16 cellular contexts compared by ENCODE assay signal in the genomic region with DNA sequence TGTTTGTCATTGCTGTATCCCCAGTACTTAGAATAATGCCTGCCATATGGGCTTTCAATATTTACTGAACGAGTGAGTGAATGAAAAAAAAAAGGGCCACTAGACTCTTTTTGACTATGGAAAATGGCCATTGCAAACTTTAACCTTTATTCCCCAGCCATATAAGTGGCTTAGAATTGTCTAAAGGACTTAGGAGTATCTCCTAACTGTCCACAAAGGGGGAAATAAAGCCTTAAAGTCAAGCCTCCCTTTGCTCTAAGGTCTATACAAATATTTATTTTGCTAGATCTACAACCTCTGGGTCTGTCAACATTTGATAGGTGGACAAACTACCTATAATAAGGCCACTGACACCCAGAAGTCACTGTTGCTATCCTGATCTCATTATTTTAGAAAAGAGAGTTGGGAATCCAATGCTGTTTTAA.
"Had no signal": no experiment of that assay in that cellular context is flagged by ENCODE, and none has a peak within 500 bp of the region (broad histone marks: within the 10 kb centered on the region; RNA-seq: fewer than 3 reads in every experiment).

No MANE protein-coding gene starts in this region.

- FAIRE-seq: endometrium, kidney had no signal

- H3K27ac Mint-ChIP-seq: naive thymus-derived CD8-positive, alpha-beta T cell; stimulated activated memory B cell treated with anti-CD40 and anti-IgM and Interleukin-4, amounts not matched to agents 10 μg/mL and 1 μg/mL and 100 μg/mL, for 72 hours had no signal

- H3K27me3 Mint-ChIP-seq: stimulated activated memory B cell treated with anti-CD40 and anti-IgM and Interleukin-4, amounts not matched to agents 10 μg/mL and 1 μg/mL and 100 μg/mL, for 72 hours had no signal

- H3K36me3 Mint-ChIP-seq: naive thymus-derived CD8-positive, alpha-beta T cell; stimulated activated memory B cell treated with anti-CD40 and anti-IgM and Interleukin-4, amounts not matched to agents 10 μg/mL and 1 μg/mL and 100 μg/mL, for 72 hours had no signal

- H3K4me3 Mint-ChIP-seq: activated T-cell treated with anti-CD3 and anti-CD28 coated beads, Interleukin-2, amount 50 U/mL, for 4 hours; naive thymus-derived CD8-positive, alpha-beta T cell; stimulated activated memory B cell treated with anti-CD40 and anti-IgM and Interleukin-4, amounts not matched to agents 10 μg/mL and 1 μg/mL and 100 μg/mL, for 72 hours had no signal

- ATAC-seq: activated T-cell treated with anti-CD3 and anti-CD28 coated beads, Interleukin-2, amount 50 U/mL, for 4 hours; body of pancreas; heart left ventricle; left lung; naive thymus-derived CD8-positive, alpha-beta T cell; stimulated activated memory B cell treated with anti-CD40 and anti-IgM and Interleukin-4, amounts not matched to agents 10 μg/mL and 1 μg/mL and 100 μg/mL, for 72 hours had no signal

- H3K4me1 Mint-ChIP-seq: stimulated activated memory B cell treated with anti-CD40 and anti-IgM and Interleukin-4, amounts not matched to agents 10 μg/mL and 1 μg/mL and 100 μg/mL, for 72 hours had no signal

- DNase-seq: activated CD4-positive, alpha-beta T cell treated with anti-CD3 and anti-CD28 coated beads for 1 hour; activated CD4-positive, alpha-beta T cell treated with anti-CD3 and anti-CD28 coated beads, Interleukin-2, amount 50 U/mL, for 1 hour; activated naive CD4-positive, alpha-beta T cell treated with anti-CD3 and anti-CD28 coated beads, Interleukin-2, amount 50 U/mL, for 16 hours; activated T-cell treated with anti-CD3 and anti-CD28 coated beads, Interleukin-2, amount 50 U/mL, for 4 hours; anterior cingulate cortex; body of pancreas; heart left ventricle; kidney; left lung; naive thymus-derived CD8-positive, alpha-beta T cell; sigmoid colon; stimulated activated CD4-positive, alpha-beta T cell treated with anti-CD3 and anti-CD28 coated beads, Interleukin-15, amount 100 ng/mL, for 24 hours; trophoblast cell; uterus had no signal

- H3K9me3 Mint-ChIP-seq: activated T-cell treated with anti-CD3 and anti-CD28 coated beads, Interleukin-2, amount 50 U/mL, for 4 hours; naive thymus-derived CD8-positive, alpha-beta T cell; stimulated activated memory B cell treated with anti-CD40 and anti-IgM and Interleukin-4, amounts not matched to agents 10 μg/mL and 1 μg/mL and 100 μg/mL, for 72 hours had no signal
